Comparison of ENCODE assay signal across 18 cellular contexts in the genomic region with DNA sequence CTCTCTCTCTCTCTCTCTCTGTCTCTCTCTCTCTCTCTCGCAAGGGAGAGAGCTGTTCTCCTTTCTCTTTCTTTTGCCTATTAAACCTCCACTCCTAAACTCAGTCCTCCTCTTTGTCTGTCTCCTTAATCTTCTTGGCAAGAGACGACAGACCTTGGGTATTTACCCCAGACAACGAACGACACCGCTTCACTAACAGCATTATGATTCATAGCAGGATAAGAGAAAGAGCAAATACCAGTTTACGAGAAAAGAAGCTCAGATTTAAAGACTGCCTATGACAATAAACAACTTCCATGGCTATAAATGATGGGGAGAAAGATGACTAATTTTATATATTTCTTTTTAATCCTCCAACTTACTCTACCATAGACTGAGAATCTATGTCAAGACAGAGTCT.
"Had no signal": no experiment of that assay in that cellular context is flagged by ENCODE, and none has a peak within 500 bp of the region (broad histone marks: within the 10 kb centered on the region; RNA-seq: fewer than 3 reads in every experiment).

No MANE protein-coding gene starts in this region.

- H3K4me3 Mint-ChIP-seq: activated CD8-positive, alpha-beta T cell treated with anti-CD3 and anti-CD28 coated beads for 36 hours; memory B cell; naive thymus-derived CD8-positive, alpha-beta T cell; stimulated activated effector memory CD8-positive, alpha-beta T cell treated with anti-CD3 and anti-CD28 coated beads, Interleukin-12 subunit alpha, Interleukin-12 subunit beta, amount 100 ng/mL, for 72 hours; type B pancreatic cell had no signal

- ATAC-seq: activated CD8-positive, alpha-beta T cell treated with anti-CD3 and anti-CD28 coated beads for 36 hours; heart right ventricle; naive thymus-derived CD8-positive, alpha-beta T cell; pancreas; right lobe of liver; stimulated activated effector memory CD8-positive, alpha-beta T cell treated with anti-CD3 and anti-CD28 coated beads, Interleukin-12 subunit alpha, Interleukin-12 subunit beta, amount 100 ng/mL, for 72 hours had no signal

- H3K27me3 ChIP-seq: esophagus muscularis mucosa, heart right ventricle, pancreas, right lobe of liver, stomach had no signal

- H3K36me3 ChIP-seq: esophagus muscularis mucosa, heart right ventricle, pancreas, right lobe of liver, stomach had no signal

- H3K27ac ChIP-seq: heart right ventricle, pancreas, right lobe of liver, stomach had no signal

- H3K4me1 ChIP-seq: heart right ventricle, right lobe of liver, stomach had no signal

- H3K27me3 Mint-ChIP-seq: activated CD8-positive, alpha-beta T cell treated with anti-CD3 and anti-CD28 coated beads for 36 hours; memory B cell; type B pancreatic cell had no signal

- H3K36me3 Mint-ChIP-seq: memory B cell; stimulated activated effector memory CD8-positive, alpha-beta T cell treated with anti-CD3 and anti-CD28 coated beads, Interleukin-12 subunit alpha, Interleukin-12 subunit beta, amount 100 ng/mL, for 72 hours; type B pancreatic cell had no signal

- H3K4me1 Mint-ChIP-seq: memory B cell; naive thymus-derived CD8-positive, alpha-beta T cell; stimulated activated effector memory CD8-positive, alpha-beta T cell treated with anti-CD3 and anti-CD28 coated beads, Interleukin-12 subunit alpha, Interleukin-12 subunit beta, amount 100 ng/mL, for 72 hours had no signal

- H3K4me3 ChIP-seq: esophagus muscularis mucosa, heart right ventricle, pancreas, right lobe of liver, stomach had no signal

- H3K27ac Mint-ChIP-seq: activated CD8-positive, alpha-beta T cell treated with anti-CD3 and anti-CD28 coated beads for 36 hours; memory B cell; naive thymus-derived CD8-positive, alpha-beta T cell; stimulated activated effector memory CD8-positive, alpha-beta T cell treated with anti-CD3 and anti-CD28 coated beads, Interleukin-12 subunit alpha, Interleukin-12 subunit beta, amount 100 ng/mL, for 72 hours; type B pancreatic cell had no signal

- DNase-seq: activated CD4-positive, alpha-beta T cell treated with anti-CD3 and anti-CD28 coated beads for 48 hours; activated CD4-positive, CD25-positive, alpha-beta regulatory T cell; activated CD8-positive, alpha-beta T cell treated with anti-CD3 and anti-CD28 coated beads for 36 hours; activated effector memory CD4-positive, alpha-beta T cell treated with anti-CD3 and anti-CD28 coated beads, Interleukin-2, amount 50 U/mL, for 16 hours; activated naive CD4-positive, alpha-beta T cell treated with anti-CD3 and anti-CD28 coated beads, Interleukin-2, amount 50 U/mL, for 16 hours; activated T-cell treated with anti-CD3 and anti-CD28 coated beads, Interleukin-2, amount 50 U/mL, for 1 hour; cerebellar nuclear complex; cortex of kidney; heart right ventricle; naive thymus-derived CD8-positive, alpha-beta T cell; pancreas; right lobe of liver; stimulated activated CD4-positive, alpha-beta T cell treated with anti-CD3 and anti-CD28 coated beads, Interleukin-4, amount 100 ng/mL, for 24 hours; stomach had no signal

- H3K9me3 ChIP-seq: esophagus muscularis mucosa, pancreas, right lobe of liver had no signal
